6 cellular contexts compared by ENCODE assay signal in the genomic region with DNA sequence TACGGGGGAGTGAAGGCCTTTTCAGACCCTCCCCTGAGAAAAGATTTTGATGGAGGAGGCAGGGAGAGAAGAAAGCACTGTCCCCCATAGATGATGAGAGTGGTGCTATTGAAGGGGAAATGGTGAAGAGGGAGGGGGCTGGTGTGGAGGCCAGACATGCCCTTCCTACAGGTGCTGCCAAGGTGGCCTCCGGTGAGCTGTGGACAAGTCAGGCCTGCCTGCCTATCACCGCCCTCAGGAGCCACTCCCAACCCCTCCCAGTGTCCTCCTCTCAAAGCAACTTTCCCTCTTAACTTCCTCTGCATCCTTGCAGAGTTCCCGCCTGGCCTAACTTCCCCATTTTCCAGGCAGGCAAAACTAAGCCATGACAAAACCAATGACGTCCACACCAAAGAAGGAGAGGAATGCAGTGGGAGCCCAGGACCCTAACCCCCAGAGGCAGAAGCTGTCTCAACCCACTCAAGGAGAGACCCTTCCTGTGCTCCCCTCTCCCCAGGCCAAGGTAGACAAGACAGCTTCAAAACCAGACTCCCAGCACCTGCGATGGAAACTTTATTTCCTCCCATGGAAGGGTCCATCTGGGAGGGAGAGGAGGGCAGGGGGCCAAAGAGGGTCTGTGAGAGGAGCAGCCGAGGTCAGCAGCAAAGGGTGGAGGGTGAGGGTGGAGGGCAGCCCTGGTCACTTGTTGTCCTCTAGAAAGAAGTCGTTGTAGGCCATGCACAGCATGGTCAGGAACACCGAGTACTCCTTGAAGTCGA. TPM values are rescaled to one million over a fixed set of nuclear protein-coding genes. Genes with fewer than 3 reads are reported as not detected.
DNase-seq lines count a peak whose midpoint lies in the region; ATAC-seq, FAIRE-seq and TF ChIP-seq lines count a peak whose summit lies in the region.

No MANE protein-coding gene starts in this region.

- 84% methylated on average over 10 of the region's 10 CpGs for WGBS in HUES64
- WGBS in ovary, 3 donors = 75 to 80% (median 79%) methylated on average over 10 of the region's 10 CpGs

- H3K27ac ChIP-seq in HUES64 (ENCODE audit: low read depth, low read length) = no peak overlapping the region
- H3K27ac ChIP-seq in ovary = peak overlapping the region; percentile 95 to 97

- no peaks in the 10 kb centered on the region for H3K36me3 ChIP-seq in HUES64 (ENCODE audit: insufficient read depth, low read length)
- H3K36me3 ChIP-seq in bronchial epithelial cell (ENCODE audit: control insufficient read depth, insufficient read depth, low read length) = peaks cover 9% of the 10 kb centered on the region
- no peaks in the 10 kb centered on the region for H3K36me3 ChIP-seq in ovary

- H3K4me3 ChIP-seq in HUES64 (ENCODE audit: low read length) = peak overlapping the region; percentile 45
- peak overlapping the region; percentile 56 for H3K4me3 ChIP-seq in bronchial epithelial cell (ENCODE audit: low read depth, low read length)
- H3K4me3 ChIP-seq in ovary = peak overlapping the region; percentile 56

- TF ChIP-seq EP300 in ovary (IDR thresholded peaks at IDR 0.05) = no peak

- TF ChIP-seq CTCF in bronchial epithelial cell (IDR thresholded peaks at IDR 0.05; ENCODE audit: insufficient read depth, low read length, severe bottlenecking) (no peak), ovary (IDR thresholded peaks at IDR 0.05) (no peak)

- intact Hi-C loops in ovary (cut with DNase I) = loop anchor here in 1 of 4 donors (1.0 kb wide), 1 partner anchor 30 kb away; no protein-coding TSS in a partner anchor

- ATAC-seq in HG03097 (IDR thresholded peaks at IDR 0.05; ENCODE audit: low FRiP score, unreplicated experiment) = no peak
- ATAC-seq in HG03442 (IDR thresholded peaks at IDR 0.05; ENCODE audit: unreplicated experiment) = no peak

- peaks cover 35% of the 10 kb centered on the region for H3K4me1 ChIP-seq in HUES64 (ENCODE audit: insufficient read depth, low read length)
- H3K4me1 ChIP-seq in ovary (ENCODE audit: insufficient read depth) = peaks cover 18% of the 10 kb centered on the region

- TF ChIP-seq POLR2A in ovary (IDR thresholded peaks at IDR 0.05) = no peak

- no peaks in the 10 kb centered on the region for H3K9me3 ChIP-seq in HUES64 (ENCODE audit: insufficient read depth, low read depth, low read length)
- no peaks in the 10 kb centered on the region for H3K9me3 ChIP-seq in ovary

- H3K9ac ChIP-seq in HUES64 (ENCODE audit: low read depth, low read length) = no peak overlapping the region

- H3K27me3 ChIP-seq in HUES64 (ENCODE audit: insufficient read depth, low read length) (peaks cover 6% of the 10 kb centered on the region; the same call in 1 of the 2 replicates), bronchial epithelial cell (ENCODE audit: control insufficient read depth, insufficient read depth, low read length) (no peaks in the 10 kb centered on the region), ovary (no peaks in the 10 kb centered on the region)

- peak; percentile 68 for DNase-seq in bronchial epithelial cell (ENCODE audit: low read depth)
- peak in 3 of 5 donors; percentile 34 to 47 (median 43) for DNase-seq in ovary
- DNase-seq in urothelium cell line (ENCODE audit: low spot score) = no peak

- FAIRE-seq in bronchial epithelial cell (lab: Jason Lieb, UNC) (no peak), urothelium cell line (lab: Jason Lieb, UNC) (no peak)

RNA-seq across cellular contexts. Expression of gene S100A6, which starts 1.0 kb away (rescaled TPM):
- 14.3 TPM for polyA plus RNA-seq in HUES64 (2013, experiment 1 of 2)
- 23.3 TPM for polyA plus RNA-seq in HUES64 (2013, experiment 2 of 2)
- total RNA-seq in bronchial epithelial cell (2,948 and 3,820 TPM in 2 replicates), ovary (100 to 1,000 TPM; 170 to 646 (median 456) TPM)
- 100 to 1,000 TPM; 587 to 764 TPM for polyA plus RNA-seq in ovary

RNA-seq across cellular contexts. Expression of gene S100A5, which starts 3.9 kb away (rescaled TPM):
- not detected for polyA plus RNA-seq in HUES64 (2013, experiment 1 of 2)
- polyA plus RNA-seq in HUES64 (2013, experiment 2 of 2) = not detected
- total RNA-seq in bronchial epithelial cell (not detected in 2 replicates), ovary (not detected)
- polyA plus RNA-seq in ovary = not detected

RNA-seq across cellular contexts. Expression of gene S100A4, which starts 8.8 kb away (rescaled TPM):
- 24.9 TPM for polyA plus RNA-seq in HUES64 (2013, experiment 1 of 2)
- 36.8 TPM for polyA plus RNA-seq in HUES64 (2013, experiment 2 of 2)
- 10.8 and 16.8 TPM in 2 replicates for total RNA-seq in bronchial epithelial cell
- total RNA-seq in ovary = 10 to 100 TPM; 12.7 to 85.5 (median 37.3) TPM
- polyA plus RNA-seq in ovary = 100 to 1,000 TPM; 104 to 160 TPM

RNA-seq across cellular contexts. Expression of gene S100A3, which starts 12.3 kb away (rescaled TPM):
- not detected for polyA plus RNA-seq in HUES64 (2013, experiment 1 of 2)
- polyA plus RNA-seq in HUES64 (2013, experiment 2 of 2) = 0.57 TPM
- total RNA-seq in bronchial epithelial cell (2.3 and 26.6 TPM in 2 replicates), ovary (1 to 10 TPM in 3 of 7 donors, under 1 TPM in 1, not detected in 3; 0.48 to 2.5 (median 1.3) TPM)
- polyA plus RNA-seq in ovary = 1 to 10 TPM in 1 of 2 donors, not detected in 1; 2.2 TPM

RNA-seq across cellular contexts. Expression of gene S100A2, which starts 28.8 kb away (rescaled TPM):
- polyA plus RNA-seq in HUES64 (2013, experiment 1 of 2) = not detected
- not detected for polyA plus RNA-seq in HUES64 (2013, experiment 2 of 2)
- total RNA-seq in bronchial epithelial cell (804 and 1,251 TPM in 2 replicates), ovary (1 to 10 TPM in 4 of 7 donors, under 1 TPM in 1, not detected in 2; 0.61 to 4.0 (median 1.8) TPM)
- 1 to 10 TPM in 1 of 2 donors, under 1 TPM in 1; 0.88 to 3.3 TPM for polyA plus RNA-seq in ovary
